In the genomic region with DNA sequence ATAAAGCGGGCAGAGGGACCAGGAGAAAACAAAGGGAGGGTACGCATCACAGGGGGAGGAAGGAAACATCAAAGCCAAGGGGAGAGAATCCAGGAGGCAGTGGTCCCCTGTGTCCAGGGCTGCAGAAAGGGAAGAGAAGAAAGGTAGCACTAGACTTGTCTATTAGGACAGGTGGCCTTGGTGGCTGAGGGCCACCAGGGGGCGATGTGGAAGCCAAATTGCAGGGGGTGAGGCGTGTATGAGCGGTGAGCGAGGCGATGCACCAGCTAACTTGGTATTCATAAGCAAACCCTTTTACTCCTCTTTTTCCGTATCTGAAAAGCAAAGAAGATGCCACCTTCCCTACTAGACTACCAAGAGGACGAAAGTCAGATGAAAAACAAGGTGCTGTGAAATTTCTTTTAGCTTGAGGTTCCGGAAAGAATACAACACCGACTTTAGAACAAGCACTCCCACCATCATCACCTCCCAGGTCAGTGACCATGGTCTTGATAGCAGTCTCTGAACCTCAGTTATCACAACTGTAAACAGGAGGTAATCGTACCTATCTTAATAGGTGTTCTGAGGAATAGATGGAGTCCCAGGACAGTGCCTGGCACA, we compare ENCODE assay signal across 7 cellular contexts.
A peak's percentile ranks its signal among the peaks of the same experiment; 100 is the strongest.
DNase-seq lines count a peak whose midpoint lies in the region; ATAC-seq, FAIRE-seq and TF ChIP-seq lines count a peak whose summit lies in the region.

No MANE protein-coding gene starts in this region.

- H3K9me3 ChIP-seq in OCI-LY1 (ENCODE audit: low read length), result no peaks in the 10 kb centered on the region
- no peaks in the 10 kb centered on the region for H3K9me3 ChIP-seq in H1 (ENCODE audit: insufficient read depth in 2 of 2, low read depth in 1 of 2, low read length in 1 of 2)

- no peak overlapping the region for H3K27ac ChIP-seq in OCI-LY1 (ENCODE audit: low read depth, low read length, poor library complexity, severe bottlenecking)
- no peak overlapping the region for H3K27ac ChIP-seq in H1 (ENCODE audit: low read depth, low read length)

- no peak overlapping the region for H3K4me3 Mint-ChIP-seq in neural crest cell

- H4K20me1 ChIP-seq in OCI-LY1 (ENCODE audit: insufficient read depth, low read length), result no peaks in the 10 kb centered on the region
- no peaks in the 10 kb centered on the region for H4K20me1 ChIP-seq in H1 (replicated peaks in 1 of 2; ENCODE audit: control insufficient read depth in 1 of 2, insufficient read depth in 2 of 2, low read length in 2 of 2)

- no peak overlapping the region for H4K5ac ChIP-seq in H1 (ENCODE audit: insufficient read length, low read depth, low read length)

- no peaks in the 10 kb centered on the region for H3K27me3 ChIP-seq in OCI-LY1 (ENCODE audit: insufficient read depth, low read length)
- H3K27me3 ChIP-seq in H1 (replicated peaks in 1 of 4; ENCODE audit: control insufficient read depth in 3 of 4, extremely low read depth in 1 of 4, insufficient read depth in 3 of 4, low read length in 3 of 4), result no peaks in the 10 kb centered on the region

- no peak overlapping the region for H4K8ac ChIP-seq in H1 (ENCODE audit: extremely low read depth, insufficient read depth, low read length)

- H3K56ac ChIP-seq in H1 (replicated peaks; ENCODE audit: insufficient read length, low read depth, low read length), result no peak overlapping the region

- H3K36me3 ChIP-seq in OCI-LY1 (ENCODE audit: insufficient read depth, low read length) (no peaks in the 10 kb centered on the region), H1 (ENCODE audit: control insufficient read depth in 2 of 4, insufficient read depth in 4 of 4, low read length in 3 of 4) (no peaks in the 10 kb centered on the region)

- no peak overlapping the region for H2BK12ac ChIP-seq in H1 (ENCODE audit: low read depth, low read length)

- no peak overlapping the region for H3K23ac ChIP-seq in H1 (ENCODE audit: insufficient read length)

- peak; percentile 89 for FAIRE-seq in H1 (lab: Jason Lieb, UNC)

- H2BK20ac ChIP-seq in H1 (ENCODE audit: low read length), result no peak overlapping the region

- H4K91ac ChIP-seq in H1 (replicated peaks; ENCODE audit: insufficient read length, low read length), result no peak overlapping the region

- no peak overlapping the region for H2BK5ac ChIP-seq in H1 (ENCODE audit: low read depth, low read length)

- H3K9ac ChIP-seq in OCI-LY1 (ENCODE audit: low read length), result no peak overlapping the region
- H3K9ac ChIP-seq in H1 (replicated peaks in 1 of 4; ENCODE audit: extremely low read depth in 1 of 4, low read depth in 3 of 4, low read length in 3 of 4), result no peak overlapping the region

- no peaks in the 10 kb centered on the region for H3K79me2 ChIP-seq in OCI-LY1 (ENCODE audit: insufficient read depth, low read length)
- H3K79me2 ChIP-seq in H1 (ENCODE audit: control insufficient read depth in 1 of 2, insufficient read depth in 2 of 2, low read length in 2 of 2), result no peaks in the 10 kb centered on the region

- H3K4me3 ChIP-seq in OCI-LY1 (ENCODE audit: low read depth, low read length, poor library complexity, severe bottlenecking) (no peak overlapping the region), H1 (ENCODE audit: extremely low read depth in 1 of 4, insufficient read depth in 2 of 4, low read depth in 3 of 4, low read length in 4 of 4) (no peak overlapping the region)

- H2BK120ac ChIP-seq in H1 (replicated peaks; ENCODE audit: low read depth, low read length), result no peak overlapping the region

- TF ChIP-seq CTCF in GM10266 (IDR thresholded peaks at IDR 0.05; ENCODE audit: control insufficient read depth, insufficient read depth, low read depth, missing control alignments), result peak; percentile 48
- peak; percentile 78 for TF ChIP-seq CTCF in OCI-LY1 (IDR thresholded peaks at IDR 0.05; ENCODE audit: low read length)
- peak; percentile 82 to 97 (median 96) for TF ChIP-seq CTCF in H1 (IDR thresholded peaks at IDR 0.05; ENCODE audit: control extremely low read depth in 1 of 3, insufficient read depth in 1 of 3, low read depth in 1 of 3, low read length in 3 of 3)
- peak; percentile 81 for TF ChIP-seq CTCF in neural crest cell (conservative IDR thresholded peaks at IDR 0.05)

- TF ChIP-seq EP300 in H1 (IDR thresholded peaks at IDR 0.05; ENCODE audit: borderline replicate concordance in 1 of 2, low read depth in 2 of 2, low read length in 2 of 2), result no peak

- H3K36me3 Mint-ChIP-seq in neural crest cell (ENCODE audit: low read depth), result no peaks in the 10 kb centered on the region

- H3K4me1 Mint-ChIP-seq in neural crest cell, result peaks cover 10% of the 10 kb centered on the region

- 42% methylated on average over 12 of the region's 12 CpGs; no CpG with 5 or more reads in 1 of the 2 experiments for WGBS in H1 (ENCODE audit: extremely low coverage in 1 of 2, insufficient coverage in 1 of 2, insufficient read length in 1 of 2, insufficient replicate concordance in 2 of 2, low coverage in 1 of 2, low lambda C conversion rate in 2 of 2, missing lambda C conversion rate in 1 of 2), 2 experiments

- H3K27ac Mint-ChIP-seq in neural crest cell (ENCODE audit: unreplicated experiment), result no peak overlapping the region

- no peak overlapping the region for H3K18ac ChIP-seq in H1 (ENCODE audit: extremely low read depth, low read length)

- TF ChIP-seq POLR2A in H1 (IDR thresholded peaks at IDR 0.05; ENCODE audit: control extremely low read depth in 1 of 2, low read depth in 2 of 2, low read length in 2 of 2), result no peak

- no peak overlapping the region for H2AFZ ChIP-seq in OCI-LY1 (ENCODE audit: low read length)
- H2AFZ ChIP-seq in H1 (ENCODE audit: low read length), result no peak overlapping the region

- H3K9me2 ChIP-seq in OCI-LY1 (ENCODE audit: low read depth, low read length), result no peaks in the 10 kb centered on the region

- H3K9me3 Mint-ChIP-seq in neural crest cell, result no peaks in the 10 kb centered on the region

- peak; percentile 74 to 84 for TF ChIP-seq RAD21 in H1 (IDR thresholded peaks at IDR 0.05 in 1 of 2, conservative IDR thresholded peaks at IDR 0.05 in 1 of 2; ENCODE audit: low read depth in 2 of 2, low read length in 2 of 2)

- H3K4ac ChIP-seq in H1 (replicated peaks; ENCODE audit: insufficient read length, low read depth, low read length), result no peak overlapping the region

- DNase-seq in GM10266 (ENCODE audit: extremely low spot score) (no peak), HEK293T (ENCODE audit: extremely low spot score) (peak; percentile 74), H1 (ENCODE audit: low read depth in 1 of 2, low spot score in 2 of 2) (peak; percentile 59 to 89), neural crest cell (ENCODE audit: low read depth, low spot score) (peak; percentile 56), retina (no peak)

- no peak overlapping the region for H2BK15ac ChIP-seq in H1 (ENCODE audit: low read length)

- CTCF ChIA-PET in HEK293T (lab: Yijun Ruan, JAX) (interaction anchor here (0.6 to 1.4 kb wide), 4 partner anchors 10 to 216 kb away, joined by 3 read pairs; no protein-coding TSS in a partner anchor), H1 (lab: Charles Lee; ENCODE audit: partially characterized antibody) (interaction anchor here (0.5 to 3.8 kb wide), 30 partner anchors 8 to 982 kb away, joined by 3 to 20 read pairs (median 4); no protein-coding TSS in a partner anchor)

- H3K23me2 ChIP-seq in H1 (ENCODE audit: low read depth, low read length), result no peaks in the 10 kb centered on the region

- ATAC-seq in HG03039 (IDR thresholded peaks at IDR 0.05; ENCODE audit: unreplicated experiment), result no peak

- H3K4me1 ChIP-seq in OCI-LY1 (ENCODE audit: insufficient read depth, low read length, severe bottlenecking) (no peaks in the 10 kb centered on the region), H1 (replicated peaks in 1 of 4; ENCODE audit: control insufficient read depth in 3 of 4, insufficient read depth in 4 of 4, low read length in 3 of 4) (peaks cover 4 to 18% (median 7%) of the 10 kb centered on the region in 4 experiments; a peak in 6 of 7 replicates)

- H3K79me1 ChIP-seq in H1 (ENCODE audit: low read depth, low read length), result no peaks in the 10 kb centered on the region

- no peak overlapping the region for H3K14ac ChIP-seq in H1 (ENCODE audit: insufficient read length)

- no peak overlapping the region for H2AK5ac ChIP-seq in H1 (ENCODE audit: low read depth, low read length)

- POLR2A ChIA-PET in HEK293T (lab: Yijun Ruan, JAX) (no interaction called here), H1 (lab: Charles Lee; ENCODE audit: partially characterized antibody) (no interaction called here)

- H3K4me2 ChIP-seq in OCI-LY1 (ENCODE audit: low read length) (no peak overlapping the region), H1 (ENCODE audit: insufficient read depth in 1 of 2, low read depth in 2 of 2, low read length in 2 of 2) (no peak overlapping the region)

- no peaks in the 10 kb centered on the region for H3K27me3 Mint-ChIP-seq in neural crest cell (ENCODE audit: low read depth)

- H3F3A ChIP-seq in OCI-LY1 (ENCODE audit: insufficient read depth, low read length), result no peaks in the 10 kb centered on the region

TF ChIP-seq in HEK293T, 16 proteins besides CTCF, POLR2A, EP300 and RAD21 (continues in another document):
- TF ChIP-seq ELF4 (IDR thresholded peaks at IDR 0.05) (no peak), HDGF (IDR thresholded peaks at IDR 0.05; ENCODE audit: borderline replicate concordance) (no peak), NFRKB (IDR thresholded peaks at IDR 0.05) (no peak), PKNOX1 (IDR thresholded peaks at IDR 0.05) (no peak), BHLHE40 (IDR thresholded peaks at IDR 0.05; ENCODE audit: borderline replicate concordance) (no peak)

TF ChIP-seq in H1, 55 proteins besides CTCF, POLR2A, EP300 and RAD21:
- peak; percentile 43; the same call in 1 of the 2 replicates for TF ChIP-seq MAX (IDR thresholded peaks at IDR 0.05)
- TF ChIP-seq ZNF274 (IDR thresholded peaks at IDR 0.05; ENCODE audit: borderline replicate concordance, extremely low read depth, low read length), result no peak
- no peak for TF ChIP-seq E2F6 (IDR thresholded peaks at IDR 0.05)
- no peak for TF ChIP-seq CHD1 (IDR thresholded peaks at IDR 0.05; ENCODE audit: low read depth, low read length)
- TF ChIP-seq TEAD4 (IDR thresholded peaks at IDR 0.05; ENCODE audit: low read depth, low read length), result peak; percentile 26; the same call in 1 of the 2 replicates
- TF ChIP-seq JUND (IDR thresholded peaks at IDR 0.05; ENCODE audit: low read length), result no peak

Comparison
In these comparisons a context has a peak if more than half of its experiments do, and no peak if none do; other contexts are left out.
1. DNase-seq: peak in HEK293T (single experiment), H1 (2 of 2) and neural crest cell (single experiment); none in GM10266 (single experiment) and retina (single experiment).
2. Peak in every context shown above with its lines, with median percentiles within 50 percentile points of each other: CTCF ChIP-seq.